ENCODE assay signal across 2 cellular contexts in genomic region chr9:4533881-4534280, GRCh38. TPM values are rescaled to one million over a fixed set of nuclear protein-coding genes. Genes with fewer than 3 reads are reported as not detected.
"Had no signal": no experiment of that assay in that cellular context is flagged by ENCODE, and none has a peak within 500 bp of the region (broad histone marks: within the 10 kb centered on the region; RNA-seq: fewer than 3 reads in every experiment).

No MANE protein-coding gene starts in this region.

RNA-seq across cellular contexts. Expression of gene SLC1A1, which starts 43.6 kb away (rescaled TPM):
- total RNA-seq: OCI-LY7, SJCRH30 had no signal
